ENCODE assay signal across 7 cellular contexts in genomic region chr19:2239173-2239572, GRCh38. TPM values are rescaled to one million over a fixed set of nuclear protein-coding genes. Genes with fewer than 3 reads are reported as not detected.
A peak's percentile ranks its signal among the peaks of the same experiment; 100 is the strongest.
DNase-seq lines count a peak whose midpoint lies in the region; FAIRE-seq and TF ChIP-seq lines count a peak whose summit lies in the region.
"Had no signal": no experiment of that assay in that cellular context is flagged by ENCODE, and none has a peak within 500 bp of the region (broad histone marks: within the 10 kb centered on the region; RNA-seq: fewer than 3 reads in every experiment).

No MANE protein-coding gene starts in this region.

- H3K4me1 ChIP-seq in HUES48 (ENCODE audit: control insufficient read depth, insufficient read depth, low read length) (peaks cover 35% of the 10 kb centered on the region), ascending aorta (peaks cover 19 to 55% of the 10 kb centered on the region in 2 donors), Peyer's patch (peaks cover 17 to 78% (median 45%) of the 10 kb centered on the region in 4 donors)

- TF ChIP-seq POLR2A in Peyer's patch (IDR thresholded peaks at IDR 0.05): no peak

- H3K4me3 ChIP-seq in HUES48 (ENCODE audit: low read depth, low read length): peak overlapping the region; percentile 39
- H3K4me3 ChIP-seq in ascending aorta: peak overlapping the region in 1 of 2 donors; percentile 68
- H3K4me3 ChIP-seq in Peyer's patch: peak overlapping the region in 1 of 4 donors; percentile 4

- no peak overlapping the region for H3K9ac ChIP-seq in HUES48 (ENCODE audit: low read depth, low read length)

- H3K9me3 ChIP-seq in HUES48 (ENCODE audit: control insufficient read depth, insufficient read depth, low read length) (no peaks in the 10 kb centered on the region), ascending aorta (no peaks in the 10 kb centered on the region), Peyer's patch (no peaks in the 10 kb centered on the region)

- FAIRE-seq in GM19239 (lab: Jason Lieb, UNC): no peak

- no peak for TF ChIP-seq CTCF in ascending aorta (IDR thresholded peaks at IDR 0.05)
- no peak for TF ChIP-seq CTCF in Peyer's patch (IDR thresholded peaks at IDR 0.05)

- peak overlapping the region; percentile 62 for H3K27ac ChIP-seq in HUES48 (ENCODE audit: low read depth, low read length)
- H3K27ac ChIP-seq in ascending aorta: peak overlapping the region; percentile 72 to 88
- peak overlapping the region in 1 of 4 donors; percentile 71 for H3K27ac ChIP-seq in Peyer's patch

- DNase-seq in ascending aorta (ENCODE audit: low spot score in 2 of 2) (no peak), pons (ENCODE audit: low spot score) (peak; percentile 25), GM19239 (ENCODE audit: insufficient read length, low spot score) (no peak), GM03348 (ENCODE audit: low spot score) (no peak), Peyer's patch (no peak)

- H3K27me3 ChIP-seq in HUES48 (ENCODE audit: control insufficient read depth, insufficient read depth, low read length): no peaks in the 10 kb centered on the region
- no peaks in the 10 kb centered on the region for H3K27me3 ChIP-seq in ascending aorta
- no peaks in the 10 kb centered on the region for H3K27me3 ChIP-seq in Peyer's patch

- intact Hi-C loops in ascending aorta (cut with DNase I): loop anchor here (5.0 kb wide), 1 partner anchor 153 kb away; no protein-coding TSS in a partner anchor

- H3K36me3 ChIP-seq in HUES48 (ENCODE audit: control insufficient read depth, insufficient read depth, low read length) (peaks cover 37% of the 10 kb centered on the region), ascending aorta (peaks cover 10% of the 10 kb centered on the region in 2 donors), Peyer's patch (peaks cover 0 to 9% (median 0%) of the 10 kb centered on the region in 3 donors)

RNA-seq across cellular contexts. Expression of gene SF3A2, which starts 2.5 kb away (rescaled TPM):
- total RNA-seq in ascending aorta (21.3 TPM), Peyer's patch (100 to 1,000 TPM in 1 of 4 donors, 10 to 100 TPM in 3; 38.7 to 133 (median 72.3) TPM)

RNA-seq across cellular contexts. Expression of gene PLEKHJ1, which starts 3.0 kb away (rescaled TPM):
- total RNA-seq in ascending aorta: 23.9 TPM
- total RNA-seq in Peyer's patch: 100 to 1,000 TPM; 156 to 298 (median 227) TPM

RNA-seq across cellular contexts. Expression of gene AMH, which starts 9.9 kb away (rescaled TPM):
- total RNA-seq in ascending aorta: not detected
- 1 to 10 TPM in 2 of 4 donors, under 1 TPM in 1, not detected in 1; 0.95 to 4.7 (median 1.6) TPM for total RNA-seq in Peyer's patch

RNA-seq across cellular contexts. Expression of gene JSRP1, which starts 17.0 kb away (rescaled TPM):
- total RNA-seq in ascending aorta (not detected), Peyer's patch (not detected)
- total RNA-seq: subcutaneous adipose tissue had no signal

RNA-seq across cellular contexts. Expression of gene PEAK3, which starts 42.8 kb away (rescaled TPM):
- total RNA-seq in ascending aorta (4.7 TPM), Peyer's patch (1 to 10 TPM; 1.2 to 5.8 (median 2.6) TPM)
